ENCODE assay signal across 1 cellular context in the genomic region with DNA sequence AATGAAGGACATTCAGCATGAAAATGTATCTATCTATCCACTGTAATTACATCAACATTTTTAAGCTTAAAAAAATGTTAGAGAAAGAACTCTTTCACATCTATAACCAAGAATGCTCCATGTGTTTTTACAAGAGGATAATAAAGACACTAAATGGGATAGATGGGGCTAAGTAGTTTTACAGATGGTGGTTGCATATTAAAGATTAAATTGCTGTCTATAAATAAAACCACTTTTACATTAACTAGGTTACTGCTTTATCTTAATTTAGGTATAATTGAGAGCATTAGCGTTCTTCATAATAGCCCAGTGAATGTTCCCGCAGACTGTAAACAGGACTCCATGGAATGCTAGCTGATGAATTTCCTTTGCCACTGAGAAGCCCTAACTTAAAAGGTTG.
TF ChIP-seq lines count a peak whose summit lies in the region.

No MANE protein-coding gene starts in this region.

TF ChIP-seq in GM23338, 12 proteins besides CTCF, POLR2A, EP300 and RAD21 (continued from another document):
- TF ChIP-seq REST (IDR thresholded peaks at IDR 0.05; ENCODE audit: unreplicated experiment) (no peak), JUNB (IDR thresholded peaks at IDR 0.05; ENCODE audit: unreplicated experiment) (no peak), STAT1 (IDR thresholded peaks at IDR 0.05; ENCODE audit: unreplicated experiment) (no peak), ZNF331 (CRISPR knock-in tag; IDR thresholded peaks at IDR 0.05; ENCODE audit: low read depth) (no peak), CREB1 (CRISPR knock-in tag; IDR thresholded peaks at IDR 0.05; ENCODE audit: low read depth) (no peak)
- TF ChIP-seq, protein P1, sequence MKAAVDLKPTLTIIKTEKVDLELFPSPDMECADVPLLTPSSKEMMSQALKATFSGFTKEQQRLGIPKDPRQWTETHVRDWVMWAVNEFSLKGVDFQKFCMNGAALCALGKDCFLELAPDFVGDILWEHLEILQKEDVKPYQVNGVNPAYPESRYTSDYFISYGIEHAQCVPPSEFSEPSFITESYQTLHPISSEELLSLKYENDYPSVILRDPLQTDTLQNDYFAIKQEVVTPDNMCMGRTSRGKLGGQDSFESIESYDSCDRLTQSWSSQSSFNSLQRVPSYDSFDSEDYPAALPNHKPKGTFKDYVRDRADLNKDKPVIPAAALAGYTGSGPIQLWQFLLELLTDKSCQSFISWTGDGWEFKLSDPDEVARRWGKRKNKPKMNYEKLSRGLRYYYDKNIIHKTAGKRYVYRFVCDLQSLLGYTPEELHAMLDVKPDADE (IDR thresholded peaks at IDR 0.05) = no peak
